25 cellular contexts compared by ENCODE assay signal in genomic region chr3:145902166-145902565, GRCh38.
"Had no signal": no experiment of that assay in that cellular context is flagged by ENCODE, and none has a peak within 500 bp of the region (broad histone marks: within the 10 kb centered on the region; RNA-seq: fewer than 3 reads in every experiment).

No MANE protein-coding gene starts in this region.

- DNase-seq: activated CD4-positive, alpha-beta T cell treated with anti-CD3 and anti-CD28 coated beads, Interleukin-2, amount 50 U/mL, for 1 hour; activated CD4-positive, CD25-positive, alpha-beta regulatory T cell treated with anti-CD3 and anti-CD28 coated beads, Interleukin-2, amount 50 U/mL, for 72 hours; activated CD8-positive, alpha-beta T cell treated with anti-CD3 and anti-CD28 coated beads, Interleukin-2, amount 10 ng/mL, durations not matched to agents 7 days and 5 days; activated gamma-delta T cell treated with Interleukin-2 at 50 U/mL for 16 hours; cerebellar nuclear complex; effector memory CD4-positive, alpha-beta T cell; foreskin melanocyte; hippocampal formation; left ventricle myocardium superior; mammary epithelial cell; naive B cell; posterior cingulate gyrus; right lobe of liver; small intestine; stimulated activated CD4-positive, alpha-beta T cell treated with anti-CD3 and anti-CD28 coated beads, Interleukin-2, amount 100 ng/mL, for 24 hours; stomach; T-helper 1 cell; WERI-Rb-1 had no signal

- H3K9me3 ChIP-seq: ascending aorta, right lobe of liver, stomach, suprapubic skin, tibial nerve had no signal

- H3K4me1 ChIP-seq: right lobe of liver, stomach, suprapubic skin had no signal

- ATAC-seq: activated CD8-positive, alpha-beta T cell treated with anti-CD3 and anti-CD28 coated beads, Interleukin-2, amount 10 ng/mL, durations not matched to agents 7 days and 5 days; left ventricle myocardium superior; right lobe of liver; stimulated activated memory B cell treated with anti-CD40 and anti-IgM and Interleukin-4, amounts not matched to agents 10 μg/mL and 1 μg/mL and 100 μg/mL, for 72 hours had no signal

- H3K36me3 ChIP-seq: ascending aorta, right lobe of liver, stomach, suprapubic skin, tibial nerve, WERI-Rb-1 had no signal

- H3K4me1 Mint-ChIP-seq: activated naive CD4-positive, alpha-beta T cell treated with anti-CD3 and anti-CD28 coated beads, Interleukin-2, amount 50 U/mL, for 24 hours; naive B cell; stimulated activated memory B cell treated with anti-CD40 and anti-IgM and Interleukin-4, amounts not matched to agents 10 μg/mL and 1 μg/mL and 100 μg/mL, for 72 hours had no signal

- H3K27me3 ChIP-seq: ascending aorta, right lobe of liver, stomach, suprapubic skin, tibial nerve had no signal

- H3K27ac Mint-ChIP-seq: activated CD8-positive, alpha-beta T cell treated with anti-CD3 and anti-CD28 coated beads, Interleukin-2, amount 10 ng/mL, durations not matched to agents 7 days and 5 days; activated naive CD4-positive, alpha-beta T cell treated with anti-CD3 and anti-CD28 coated beads, Interleukin-2, amount 50 U/mL, for 24 hours; dendritic cell treated with granulocyte-macrophage colony-stimulating factor and Interleukin-4, amounts not matched to agents 40 ng/mL and 50 ng/mL, for 4 days; naive B cell; stimulated activated memory B cell treated with anti-CD40 and anti-IgM and Interleukin-4, amounts not matched to agents 10 μg/mL and 1 μg/mL and 100 μg/mL, for 72 hours had no signal

- H3K4me3 Mint-ChIP-seq: activated CD8-positive, alpha-beta T cell treated with anti-CD3 and anti-CD28 coated beads, Interleukin-2, amount 10 ng/mL, durations not matched to agents 7 days and 5 days; activated naive CD4-positive, alpha-beta T cell treated with anti-CD3 and anti-CD28 coated beads, Interleukin-2, amount 50 U/mL, for 24 hours; dendritic cell treated with granulocyte-macrophage colony-stimulating factor and Interleukin-4, amounts not matched to agents 40 ng/mL and 50 ng/mL, for 4 days; naive B cell; neural crest cell; stimulated activated memory B cell treated with anti-CD40 and anti-IgM and Interleukin-4, amounts not matched to agents 10 μg/mL and 1 μg/mL and 100 μg/mL, for 72 hours had no signal

- H3K9me3 Mint-ChIP-seq: activated naive CD4-positive, alpha-beta T cell treated with anti-CD3 and anti-CD28 coated beads, Interleukin-2, amount 50 U/mL, for 24 hours; dendritic cell treated with granulocyte-macrophage colony-stimulating factor and Interleukin-4, amounts not matched to agents 40 ng/mL and 50 ng/mL, for 4 days; naive B cell; neural crest cell; stimulated activated memory B cell treated with anti-CD40 and anti-IgM and Interleukin-4, amounts not matched to agents 10 μg/mL and 1 μg/mL and 100 μg/mL, for 72 hours had no signal

- H3K4me3 ChIP-seq: ascending aorta, right lobe of liver, stomach, suprapubic skin, tibial nerve had no signal

- H3K27me3 Mint-ChIP-seq: activated naive CD4-positive, alpha-beta T cell treated with anti-CD3 and anti-CD28 coated beads, Interleukin-2, amount 50 U/mL, for 24 hours; dendritic cell treated with granulocyte-macrophage colony-stimulating factor and Interleukin-4, amounts not matched to agents 40 ng/mL and 50 ng/mL, for 4 days; naive B cell; stimulated activated memory B cell treated with anti-CD40 and anti-IgM and Interleukin-4, amounts not matched to agents 10 μg/mL and 1 μg/mL and 100 μg/mL, for 72 hours had no signal

- H3K27ac ChIP-seq: ascending aorta, right lobe of liver, stomach, suprapubic skin, tibial nerve, WERI-Rb-1 had no signal

- H3K36me3 Mint-ChIP-seq: activated naive CD4-positive, alpha-beta T cell treated with anti-CD3 and anti-CD28 coated beads, Interleukin-2, amount 50 U/mL, for 24 hours; naive B cell; stimulated activated memory B cell treated with anti-CD40 and anti-IgM and Interleukin-4, amounts not matched to agents 10 μg/mL and 1 μg/mL and 100 μg/mL, for 72 hours had no signal
